In genomic region chr7:6789353-6789752, GRCh38 we compare ENCODE assay signal across 6 cellular contexts. TPM values are rescaled to one million over a fixed set of nuclear protein-coding genes. Genes with fewer than 3 reads are reported as not detected.
"Had no signal": no experiment of that assay in that cellular context is flagged by ENCODE, and none has a peak within 500 bp of the region (broad histone marks: within the 10 kb centered on the region; RNA-seq: fewer than 3 reads in every experiment).

No MANE protein-coding gene starts in this region.

RNA-seq across cellular contexts. Expression of gene RSPH10B2, which starts 35.5 kb away (rescaled TPM):
- total RNA-seq: suprapubic skin, upper lobe of right lung had no signal
- polyA plus RNA-seq: naive thymus-derived CD8-positive, alpha-beta T cell; pancreas; smooth muscle cell; urinary bladder had no signal
